ENCODE assay signal across 2 cellular contexts in the genomic region with DNA sequence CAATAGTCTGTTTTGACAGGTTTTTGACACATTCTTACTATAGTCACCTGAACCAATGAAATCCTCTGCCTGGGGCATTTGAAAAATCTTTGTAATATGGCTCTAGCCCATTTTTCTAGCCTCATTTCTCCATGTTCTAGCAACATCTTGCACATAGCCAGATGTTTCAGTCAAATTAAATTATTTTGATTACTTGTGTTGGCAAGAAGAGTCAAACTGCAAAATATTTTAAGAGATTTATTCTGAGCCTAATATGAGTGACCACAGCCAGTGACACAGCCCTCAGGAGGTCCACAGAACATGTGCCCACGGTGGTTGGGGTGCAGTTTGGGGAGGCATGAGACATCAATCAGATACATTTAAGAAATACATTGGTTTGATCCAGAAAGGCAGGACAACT.
TF ChIP-seq lines count a peak whose summit lies in the region.

No MANE protein-coding gene starts in this region.

TF ChIP-seq in K562, 482 proteins besides CTCF, POLR2A, EP300 and RAD21:
- TF ChIP-seq, protein P1, sequence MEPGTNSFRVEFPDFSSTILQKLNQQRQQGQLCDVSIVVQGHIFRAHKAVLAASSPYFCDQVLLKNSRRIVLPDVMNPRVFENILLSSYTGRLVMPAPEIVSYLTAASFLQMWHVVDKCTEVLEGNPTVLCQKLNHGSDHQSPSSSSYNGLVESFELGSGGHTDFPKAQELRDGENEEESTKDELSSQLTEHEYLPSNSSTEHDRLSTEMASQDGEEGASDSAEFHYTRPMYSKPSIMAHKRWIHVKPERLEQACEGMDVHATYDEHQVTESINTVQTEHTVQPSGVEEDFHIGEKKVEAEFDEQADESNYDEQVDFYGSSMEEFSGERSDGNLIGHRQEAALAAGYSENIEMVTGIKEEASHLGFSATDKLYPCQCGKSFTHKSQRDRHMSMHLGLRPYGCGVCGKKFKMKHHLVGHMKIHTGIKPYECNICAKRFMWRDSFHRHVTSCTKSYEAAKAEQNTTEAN (CRISPR knock-in tag; IDR thresholded peaks at IDR 0.05) = no peak
- no peak for TF ChIP-seq HCFC1 (IDR thresholded peaks at IDR 0.05; ENCODE audit: low read depth, low read length)
- TF ChIP-seq SLC30A9 (CRISPR knock-in tag; IDR thresholded peaks at IDR 0.05) = no peak
- no peak for TF ChIP-seq RCOR1 (IDR thresholded peaks at IDR 0.05; ENCODE audit: borderline replicate concordance in 1 of 2, low read depth in 2 of 2, low read length in 2 of 2)
- TF ChIP-seq, protein P2, sequence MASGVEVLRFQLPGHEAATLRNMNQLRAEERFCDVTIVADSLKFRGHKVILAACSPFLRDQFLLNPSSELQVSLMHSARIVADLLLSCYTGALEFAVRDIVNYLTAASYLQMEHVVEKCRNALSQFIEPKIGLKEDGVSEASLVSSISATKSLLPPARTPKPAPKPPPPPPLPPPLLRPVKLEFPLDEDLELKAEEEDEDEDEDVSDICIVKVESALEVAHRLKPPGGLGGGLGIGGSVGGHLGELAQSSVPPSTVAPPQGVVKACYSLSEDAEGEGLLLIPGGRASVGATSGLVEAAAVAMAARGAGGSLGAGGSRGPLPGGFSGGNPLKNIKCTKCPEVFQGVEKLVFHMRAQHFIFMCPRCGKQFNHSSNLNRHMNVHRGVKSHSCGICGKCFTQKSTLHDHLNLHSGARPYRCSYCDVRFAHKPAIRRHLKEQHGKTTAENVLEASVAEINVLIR (CRISPR knock-in tag; IDR thresholded peaks at IDR 0.05) = no peak
- TF ChIP-seq POLR3G (IDR thresholded peaks at IDR 0.05; ENCODE audit: extremely low read depth, insufficient read length, insufficient replicate concordance) = no peak
- TF ChIP-seq NR2C1 (IDR thresholded peaks at IDR 0.05) = no peak
- no peak for TF ChIP-seq NR2C1 (tag; IDR thresholded peaks at IDR 0.05)
- TF ChIP-seq, protein P3, sequence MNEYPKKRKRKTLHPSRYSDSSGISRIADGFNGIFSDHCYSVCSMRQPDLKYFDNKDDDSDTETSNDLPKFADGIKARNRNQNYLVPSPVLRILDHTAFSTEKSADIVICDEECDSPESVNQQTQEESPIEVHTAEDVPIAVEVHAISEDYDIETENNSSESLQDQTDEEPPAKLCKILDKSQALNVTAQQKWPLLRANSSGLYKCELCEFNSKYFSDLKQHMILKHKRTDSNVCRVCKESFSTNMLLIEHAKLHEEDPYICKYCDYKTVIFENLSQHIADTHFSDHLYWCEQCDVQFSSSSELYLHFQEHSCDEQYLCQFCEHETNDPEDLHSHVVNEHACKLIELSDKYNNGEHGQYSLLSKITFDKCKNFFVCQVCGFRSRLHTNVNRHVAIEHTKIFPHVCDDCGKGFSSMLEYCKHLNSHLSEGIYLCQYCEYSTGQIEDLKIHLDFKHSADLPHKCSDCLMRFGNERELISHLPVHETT (CRISPR knock-in tag; conservative IDR thresholded peaks at IDR 0.05 in 1 of 2, IDR thresholded peaks at IDR 0.05 in 1 of 2) = 0 out of 4 replicates have a peak, but pooled peaks of 1 of the 2 experiments have one; percentile 3
TF ChIP-seq in K562: peak in this region for 1.

TF ChIP-seq in HEK293T, 16 proteins besides CTCF, POLR2A, EP300 and RAD21:
- TF ChIP-seq ARNT (IDR thresholded peaks at IDR 0.05) (no peak), SUZ12 (IDR thresholded peaks at IDR 0.05) (no peak), ELF4 (IDR thresholded peaks at IDR 0.05) (no peak), ZNF384 (IDR thresholded peaks at IDR 0.05) (no peak), BHLHE40 (IDR thresholded peaks at IDR 0.05; ENCODE audit: borderline replicate concordance) (no peak), SP1 (IDR thresholded peaks at IDR 0.05) (no peak), HDGF (IDR thresholded peaks at IDR 0.05; ENCODE audit: borderline replicate concordance) (no peak), FOXA1 (IDR thresholded peaks at IDR 0.05) (no peak), NFRKB (IDR thresholded peaks at IDR 0.05) (no peak), FOXM1 (IDR thresholded peaks at IDR 0.05; ENCODE audit: borderline replicate concordance) (no peak), LEF1 (IDR thresholded peaks at IDR 0.05; ENCODE audit: borderline replicate concordance) (no peak), L3MBTL2 (conservative IDR thresholded peaks at IDR 0.05) (no peak), CTBP1 (IDR thresholded peaks at IDR 0.05; ENCODE audit: borderline replicate concordance) (no peak), FOXK2 (IDR thresholded peaks at IDR 0.05) (no peak), TARDBP (IDR thresholded peaks at IDR 0.05) (no peak)
- TF ChIP-seq, protein P4, sequence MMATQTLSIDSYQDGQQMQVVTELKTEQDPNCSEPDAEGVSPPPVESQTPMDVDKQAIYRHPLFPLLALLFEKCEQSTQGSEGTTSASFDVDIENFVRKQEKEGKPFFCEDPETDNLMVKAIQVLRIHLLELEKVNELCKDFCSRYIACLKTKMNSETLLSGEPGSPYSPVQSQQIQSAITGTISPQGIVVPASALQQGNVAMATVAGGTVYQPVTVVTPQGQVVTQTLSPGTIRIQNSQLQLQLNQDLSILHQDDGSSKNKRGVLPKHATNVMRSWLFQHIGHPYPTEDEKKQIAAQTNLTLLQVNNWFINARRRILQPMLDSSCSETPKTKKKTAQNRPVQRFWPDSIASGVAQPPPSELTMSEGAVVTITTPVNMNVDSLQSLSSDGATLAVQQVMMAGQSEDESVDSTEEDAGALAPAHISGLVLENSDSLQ (IDR thresholded peaks at IDR 0.05) = no peak
